In genomic region chr7:22799633-22800032, GRCh38 we compare ENCODE assay signal across 22 cellular contexts. TPM values are rescaled to one million over a fixed set of nuclear protein-coding genes. Genes with fewer than 3 reads are reported as not detected.
DNase-seq lines count a peak whose midpoint lies in the region; ATAC-seq, FAIRE-seq and TF ChIP-seq lines count a peak whose summit lies in the region.
"Had no signal": no experiment of that assay in that cellular context is flagged by ENCODE, and none has a peak within 500 bp of the region (broad histone marks: within the 10 kb centered on the region; RNA-seq: fewer than 3 reads in every experiment).

No MANE protein-coding gene starts in this region.

- no peak for ATAC-seq in HG03469 (IDR thresholded peaks at IDR 0.05; ENCODE audit: unreplicated experiment)
- ATAC-seq: CD8-positive, alpha-beta T cell had no signal

- no peak overlapping the region for H3K27ac ChIP-seq in right atrium auricular region
- H3K27ac ChIP-seq: C4-2B, RWPE1 had no signal

- TF ChIP-seq POLR2A in GM12892 (IDR thresholded peaks at IDR 0.05; ENCODE audit: low read depth, low read length): no peak

- H3K9me3 ChIP-seq in right atrium auricular region: no peaks in the 10 kb centered on the region
- H3K9me3 ChIP-seq: HAP-1 had no signal

- no peak for FAIRE-seq in GM12892 (lab: Jason Lieb, UNC)
- FAIRE-seq: GM18507 had no signal

- H3K27me3 ChIP-seq in right atrium auricular region: no peaks in the 10 kb centered on the region

- H3K36me3 ChIP-seq in right atrium auricular region: no peaks in the 10 kb centered on the region
- H3K36me3 ChIP-seq: HAP-1 had no signal

- DNase-seq in AG08396 (ENCODE audit: low spot score) (peak; percentile 38), HCEC 1CT (peak; percentile 37), SW480 (ENCODE audit: low spot score) (peak; percentile 70), fibroblast of the aortic adventitia (ENCODE audit: low read depth) (peak; percentile 8), GM12892 (ENCODE audit: insufficient read length) (no peak), right atrium auricular region (ENCODE audit: low spot score) (no peak)
- DNase-seq: Caco-2; CD8-positive, alpha-beta T cell; DMS79 treated with DMSO at 0.1 percent for 48 hours; GOT3; KBM-7; NCI-H1105 treated with DMSO at 0.1 percent for 48 hours; NCI-H146; NCI-H2029 treated with DMSO at 0.1 percent for 48 hours; NCI-H526 treated with DMSO at 0.1 percent for 48 hours; SHP77; T-helper 1 cell had no signal

- TF ChIP-seq CTCF in fibroblast of the aortic adventitia (IDR thresholded peaks at IDR 0.05; ENCODE audit: insufficient read depth, low read length) (no peak), right atrium auricular region (IDR thresholded peaks at IDR 0.05) (no peak)

- H3K4me3 ChIP-seq in fibroblast of the aortic adventitia (ENCODE audit: low read depth, low read length): no peak overlapping the region
- H3K4me3 ChIP-seq in right atrium auricular region: no peak overlapping the region
- H3K4me3 ChIP-seq: HAP-1 had no signal

- no peaks in the 10 kb centered on the region for H3K4me1 ChIP-seq in right atrium auricular region

RNA-seq across cellular contexts. Expression of gene TOMM7, which starts 23.0 kb away (rescaled TPM):
- total RNA-seq in fibroblast of the aortic adventitia (ENCODE audit: low replicate concordance) (217 and 251 TPM in 2 replicates), right atrium auricular region (100 to 1,000 TPM; 101 to 188 TPM)
- polyA plus RNA-seq in GM12892 (2012; ENCODE audit: missing spikeins): 1,193 TPM

Comparison
In these comparisons a context has a peak if more than half of its experiments do, and no peak if none do; other contexts are left out.
1. DNase-seq: peak in AG08396 (single experiment), HCEC 1CT (single experiment), SW480 (single experiment) and fibroblast of the aortic adventitia (single experiment); none in GM12892 (single experiment) and right atrium auricular region (single experiment).